In genomic region chr6:119140471-119141165, GRCh38 we compare ENCODE assay signal across 1 cellular context.
TF ChIP-seq lines count a peak whose summit lies in the region.

No MANE protein-coding gene starts in this region.

TF ChIP-seq in K562, 482 proteins besides CTCF, POLR2A, EP300 and RAD21 (continued from another document):
- TF ChIP-seq ZNF740 (CRISPR knock-in tag; IDR thresholded peaks at IDR 0.05) (no peak), ZNF740 (tag; IDR thresholded peaks at IDR 0.05) (no peak), SOX6 (IDR thresholded peaks at IDR 0.05) (no peak), SUPT5H (IDR thresholded peaks at IDR 0.05) (no peak), GATAD2A (IDR thresholded peaks at IDR 0.05) (0 out of 2 replicates have a peak, but pooled peaks have one; percentile 25)
